In genomic region chr10:115092555-115093285, GRCh38 we compare ENCODE assay signal across 8 cellular contexts. TPM values are rescaled to one million over a fixed set of nuclear protein-coding genes. Genes with fewer than 3 reads are reported as not detected.
DNase-seq lines count a peak whose midpoint lies in the region; ATAC-seq and TF ChIP-seq lines count a peak whose summit lies in the region.

No MANE protein-coding gene starts in this region.

- H3K36me3 ChIP-seq in colonic mucosa, result no peaks in the 10 kb centered on the region

- H3K9ac ChIP-seq in colonic mucosa (ENCODE audit: low read depth in 2 of 2, low read length in 2 of 2), result peak overlapping the region in 1 of 2 donors; percentile 1

- no peak overlapping the region for H3K27ac ChIP-seq in colonic mucosa

- H3K27me3 ChIP-seq in colonic mucosa, result peaks cover 26% of the 10 kb centered on the region

- H3K9me3 ChIP-seq in colonic mucosa, result no peaks in the 10 kb centered on the region

- ATAC-seq in GM19463 (IDR thresholded peaks at IDR 0.05; ENCODE audit: unreplicated experiment) (peak; percentile 73), HG03460 (IDR thresholded peaks at IDR 0.05; ENCODE audit: unreplicated experiment) (peak; percentile 74), left lobe of liver (peak; percentile 66)
- ATAC-seq in stimulated activated naive CD8-positive, alpha-beta T cell treated with anti-CD3 and anti-CD28 coated beads, Interleukin-15, Interleukin-2, amounts not matched to agents 100 U/mL and 50 U/mL, for 24 hours, result peak; percentile 53

- intact Hi-C loops in colonic mucosa (cut with DNase I), result no loop called here

- peak overlapping the region; percentile 48 for H3K4me3 ChIP-seq in colonic mucosa

- DNase-seq in DMS53 (lab: John Stamatoyannopoulos, UW) (peak; percentile 79), SW480 (ENCODE audit: low spot score) (peak; percentile 51), colonic mucosa (peak; percentile 18), left lobe of liver (ENCODE audit: low spot score) (no peak), NCI-H2107 (lab: John Stamatoyannopoulos, UW) (no peak)
- DNase-seq in stimulated activated naive CD8-positive, alpha-beta T cell treated with anti-CD3 and anti-CD28 coated beads, Interleukin-15, Interleukin-2, amounts not matched to agents 100 U/mL and 50 U/mL, for 24 hours, result peak; percentile 30

- no peak for TF ChIP-seq CTCF in colonic mucosa (IDR thresholded peaks at IDR 0.05)

- no peaks in the 10 kb centered on the region for H3K4me1 ChIP-seq in colonic mucosa

RNA-seq across cellular contexts. Expression of gene ATRNL1, which starts 0.4 kb away (rescaled TPM):
- total RNA-seq in colonic mucosa, result 1 to 10 TPM in 1 of 2 donors, under 1 TPM in 1; 0.37 to 2.9 TPM
- total RNA-seq in left lobe of liver, result 1.3 TPM

Comparison
In these comparisons a context has a peak if more than half of its experiments do, and no peak if none do; other contexts are left out.
1. DNase-seq: peak in DMS53 (single experiment), SW480 (single experiment), colonic mucosa (single experiment) and stimulated activated naive CD8-positive, alpha-beta T cell treated with anti-CD3 and anti-CD28 coated beads, Interleukin-15, Interleukin-2, amounts not matched to agents 100 U/mL and 50 U/mL, for 24 hours (single experiment); none in left lobe of liver (single experiment) and NCI-H2107 (single experiment).
2. Peak in every context shown above with its lines, with median percentiles within 50 percentile points of each other: ATAC-seq.